16 cellular contexts compared by ENCODE assay signal in genomic region chr2:169513926-169514325, GRCh38. TPM values are rescaled to one million over a fixed set of nuclear protein-coding genes. Genes with fewer than 3 reads are reported as not detected.
DNase-seq lines count a peak whose midpoint lies in the region; ATAC-seq, FAIRE-seq and TF ChIP-seq lines count a peak whose summit lies in the region.
"Had no signal": no experiment of that assay in that cellular context is flagged by ENCODE, and none has a peak within 500 bp of the region (broad histone marks: within the 10 kb centered on the region; RNA-seq: fewer than 3 reads in every experiment).

No MANE protein-coding gene starts in this region.

- H3K27me3 ChIP-seq in IMR-90 (ENCODE audit: control insufficient read depth, insufficient read depth, low read length) (no peaks in the 10 kb centered on the region), K562 (ENCODE audit: control insufficient read depth in 2 of 2, insufficient read depth in 2 of 2, low read length in 2 of 2) (no peaks in the 10 kb centered on the region), psoas muscle (ENCODE audit: insufficient read depth in 3 of 3, low read length in 2 of 3) (no peaks in the 10 kb centered on the region), stomach (no peaks in the 10 kb centered on the region)

- H3K9me1 ChIP-seq in IMR-90 (ENCODE audit: insufficient read depth, low read length) (peaks cover 5% of the 10 kb centered on the region; the same call in 1 of the 2 replicates), K562 (ENCODE audit: control insufficient read depth, insufficient read depth, low read length) (no peaks in the 10 kb centered on the region)

- in situ Hi-C loops in IMR-90 (cut with MboI; ENCODE audit: low sequenced_read_pairs) (no loop called here), K562 (cut with MboI) (no loop called here)

- BruUV-seq in IMR-90 (replicated peaks; lab: Mats Ljungman, UMichigan): no TSS peak
- no TSS peak for BruUV-seq in K562 (replicated peaks; lab: Mats Ljungman, UMichigan)

- no peak overlapping the region for H2BK120ac ChIP-seq in IMR-90 (ENCODE audit: low read depth, low read length)

- no peaks in the 10 kb centered on the region for H3K79me1 ChIP-seq in IMR-90 (ENCODE audit: low read depth in 1 of 2, low read length in 2 of 2)

- H3K27ac ChIP-seq in IMR-90 (ENCODE audit: insufficient read depth, low read length) (no peak overlapping the region), K562 (ENCODE audit: extremely low read depth, low read depth, low read length) (no peak overlapping the region), psoas muscle (peak overlapping the region; percentile 87), stomach (no peak overlapping the region)
- H3K27ac ChIP-seq: HL-60, PC-9 had no signal

- TF ChIP-seq POLR2A in IMR-90 (IDR thresholded peaks at IDR 0.05; ENCODE audit: low read depth, low read length) (no peak), K562 (conservative IDR thresholded peaks at IDR 0.05) (no peak), stomach (IDR thresholded peaks at IDR 0.05) (no peak)

- H3K56ac ChIP-seq in IMR-90 (ENCODE audit: extremely low read depth, insufficient read depth, low read length): no peak overlapping the region

- H2BK20ac ChIP-seq in IMR-90 (ENCODE audit: low read depth, low read length): no peak overlapping the region

- FAIRE-seq in K562 (lab: Jason Lieb, UNC): no peak

- H2BK15ac ChIP-seq in IMR-90 (ENCODE audit: low read depth, low read length): 0 out of 3 replicates have a peak overlapping the region, but pooled peaks have one; percentile 22

- H4K20me1 ChIP-seq in IMR-90 (ENCODE audit: insufficient read depth, low read length) (no peaks in the 10 kb centered on the region), K562 (replicated peaks; ENCODE audit: control insufficient read depth, insufficient read depth, low read length) (no peaks in the 10 kb centered on the region)

- no peak overlapping the region for H3K4me3 ChIP-seq in IMR-90 (ENCODE audit: insufficient read depth, low read depth, low read length)
- H3K4me3 ChIP-seq in K562: no peak overlapping the region
- peak overlapping the region; percentile 78 for H3K4me3 ChIP-seq in psoas muscle
- H3K4me3 ChIP-seq in stomach: no peak overlapping the region
- H3K4me3 ChIP-seq: GM23338, PC-9 had no signal

- no peak overlapping the region for H2AK5ac ChIP-seq in IMR-90 (ENCODE audit: low read depth, low read length)

- H2AK9ac ChIP-seq in IMR-90 (replicated peaks; ENCODE audit: low read depth, low read length, poor library complexity): no peak overlapping the region

- H4K91ac ChIP-seq in IMR-90 (ENCODE audit: insufficient read depth, low read depth, low read length): no peak overlapping the region

- no peak overlapping the region for H3K4ac ChIP-seq in IMR-90 (ENCODE audit: low read depth, low read length)

- no peak overlapping the region for H3K23ac ChIP-seq in IMR-90 (ENCODE audit: low read depth, low read length)

- H4K5ac ChIP-seq in IMR-90 (ENCODE audit: low read depth, low read length): no peak overlapping the region

- no peak for TF ChIP-seq EP300 in K562 (IDR thresholded peaks at IDR 0.05; ENCODE audit: low read length)
- TF ChIP-seq EP300 in stomach (IDR thresholded peaks at IDR 0.05): no peak

- H2BK5ac ChIP-seq in IMR-90 (ENCODE audit: low read depth, low read length, poor library complexity, severe bottlenecking): no peak overlapping the region

- POLR2A ChIA-PET in IMR-90 (lab: Charles Lee; ENCODE audit: unreplicated experiment): no interaction called here
- POLR2A ChIA-PET in K562 (lab: Yijun Ruan, JAX): no interaction called here

- H3K36me3 ChIP-seq in IMR-90 (ENCODE audit: control insufficient read depth, insufficient read depth, low read length) (no peaks in the 10 kb centered on the region), K562 (ENCODE audit: control insufficient read depth, insufficient read depth, low read length) (no peaks in the 10 kb centered on the region), psoas muscle (ENCODE audit: insufficient read depth in 1 of 2, low read depth in 1 of 2) (peaks cover 0 to 43% of the 10 kb centered on the region in 2 donors), stomach (no peaks in the 10 kb centered on the region)

- no peaks in the 10 kb centered on the region for H3K79me2 ChIP-seq in K562 (ENCODE audit: control insufficient read depth, insufficient read depth, low read length)

- TF ChIP-seq RAD21 in IMR-90 (IDR thresholded peaks at IDR 0.05; ENCODE audit: low read length): no peak
- no peak for TF ChIP-seq RAD21 in K562 (CRISPR knock-in tag; conservative IDR thresholded peaks at IDR 0.05 in 1 of 2, IDR thresholded peaks at IDR 0.05 in 1 of 2)

- intact Hi-C loops in IMR-90 (cut with micrococcal nuclease): no loop called here
- intact Hi-C loops in K562 (cut with micrococcal nuclease): no loop called here
- intact Hi-C loops in left ventricle myocardium superior (cut with micrococcal nuclease): no loop called here
- intact Hi-C loops in psoas muscle (cut with DNase I): no loop called here
- intact Hi-C loops in stomach (cut with DNase I; ENCODE audit: low total_unique reads): no loop called here

- CTCF ChIA-PET in IMR-90 (lab: Yijun Ruan, JAX): no interaction called here
- CTCF ChIA-PET in K562 (lab: Yijun Ruan, JAX; ENCODE audit: low intra/inter-chr PET ratio): no interaction called here

- H4K8ac ChIP-seq in IMR-90 (ENCODE audit: low read depth in 2 of 2, low read length in 2 of 2): no peak overlapping the region

- H3K4me2 ChIP-seq in IMR-90 (ENCODE audit: low read depth, low read length) (no peak overlapping the region), K562 (ENCODE audit: insufficient read depth, low read length) (no peak overlapping the region)
- H3K4me2 ChIP-seq: GM23338, PC-9 had no signal

- H3K9ac ChIP-seq in IMR-90 (ENCODE audit: low read depth, low read length): no peak overlapping the region
- H3K9ac ChIP-seq in K562 (ENCODE audit: insufficient read depth in 1 of 2, low read depth in 2 of 2, low read length in 2 of 2): no peak overlapping the region

- H3K18ac ChIP-seq in IMR-90 (ENCODE audit: low read depth, low read length): no peak overlapping the region

- WGBS in IMR-90 (ENCODE audit: extremely low coverage in 2 of 2, insufficient read length in 1 of 2), 2 experiments: no CpG with 5 or more reads among the region's 3 CpGs
- WGBS in K562 (ENCODE audit: insufficient coverage, low coverage, missing lambda C conversion rate): 24% methylated on average over 3 of the region's 3 CpGs
- 14 to 19% (median 15%) methylated on average over 3 of the region's 3 CpGs for WGBS in psoas muscle, 3 donors
- 70 to 85% (median 79%) methylated on average over 3 of the region's 3 CpGs for WGBS in stomach, 5 donors

- H3K14ac ChIP-seq in IMR-90 (replicated peaks; ENCODE audit: low read depth, low read length): no peak overlapping the region

- dilution Hi-C loops in IMR-90 (cut with HindIII; ENCODE audit: low sequenced_read_pairs, unreplicated experiment): no loop called here

- H3K9me3 ChIP-seq in IMR-90 (ENCODE audit: control insufficient read depth, insufficient read depth, low read length): no peaks in the 10 kb centered on the region
- H3K9me3 ChIP-seq in K562 (replicated peaks; ENCODE audit: control insufficient read depth, insufficient read depth, low read depth, low read length): no peaks in the 10 kb centered on the region
- H3K9me3 ChIP-seq in psoas muscle: no peaks in the 10 kb centered on the region
- no peaks in the 10 kb centered on the region for H3K9me3 ChIP-seq in stomach

- ATAC-seq in IMR-90 (ENCODE audit: low read depth) (no peak), K562 (peak; percentile 22; the same call in 1 of the 3 replicates), left ventricle myocardium superior (peak; percentile 61), psoas muscle (peak; percentile 67 to 77 (median 75)), HG03469 (IDR thresholded peaks at IDR 0.05; ENCODE audit: unreplicated experiment) (no peak)
- ATAC-seq: GM23338 had no signal

- no peak for TF ChIP-seq CTCF in IMR-90 (conservative IDR thresholded peaks at IDR 0.05; ENCODE audit: low read depth, low read length)
- TF ChIP-seq CTCF in K562 (IDR thresholded peaks at IDR 0.05 in 2 of 3, conservative IDR thresholded peaks at IDR 0.05 in 1 of 3; ENCODE audit: insufficient read depth in 2 of 3, low read depth in 1 of 3, low read length in 3 of 3): no peak
- no peak for TF ChIP-seq CTCF in psoas muscle (IDR thresholded peaks at IDR 0.05)
- TF ChIP-seq CTCF in stomach (IDR thresholded peaks at IDR 0.05): no peak

- no peak overlapping the region for H2AFZ ChIP-seq in IMR-90 (replicated peaks; ENCODE audit: low read length, poor library complexity)
- no peak overlapping the region for H2AFZ ChIP-seq in K562 (ENCODE audit: low read depth, low read length)
- H2AFZ ChIP-seq: GM23338, PC-9 had no signal

- H3K4me1 ChIP-seq in IMR-90 (ENCODE audit: control insufficient read depth, insufficient read depth, low read length) (peaks cover 2% of the 10 kb centered on the region; the same call in 1 of the 2 replicates), K562 (replicated peaks in 1 of 2; ENCODE audit: control insufficient read depth in 2 of 2, insufficient read depth in 2 of 2, low read length in 2 of 2) (peaks cover 0 to 7% of the 10 kb centered on the region in 2 experiments; a peak in 2 of 5 replicates), psoas muscle (peaks cover 18% of the 10 kb centered on the region), stomach (peaks cover 0 to 29% (median 0%) of the 10 kb centered on the region in 4 donors)

- DNase-seq in IMR-90 (no peak), K562 (ENCODE audit: extremely low read depth in 1 of 4, low spot score in 3 of 4) (peak in 2 of 4 experiments; percentile 15 to 30), left ventricle myocardium superior (no peak), psoas muscle (peak; percentile 60 to 86), stomach (no peak), amniotic stem cell (lab: John Stamatoyannopoulos, UW) (no peak), cerebellar nuclear complex (lab: John Stamatoyannopoulos, UW) (no peak)
- DNase-seq: CD8-positive, alpha-beta memory T cell; Kasumi-1; NCI-H1417; NCI-H2081; NCI-H524 treated with DMSO at 0.1 percent for 48 hours; PC-9 had no signal

RNA-seq across cellular contexts. Expression of gene KLHL41, which starts 4.4 kb away (rescaled TPM):
- total RNA-seq in IMR-90 (2012; rRNA removed) (0.18 and 0.28 TPM in 2 replicates), K562 (2014; rRNA removed) (0.05 TPM in 1 of 2 replicates, not detected in the other), K562 (2014; rRNA removed; fragmentation: Illumina TruSeq; extraction: Trizol) (0.06 and 0.11 TPM in 2 replicates), K562 (2015; rRNA removed; fragmentation: Illumina TruSeq; extraction: Trizol) (0.19 and 0.22 TPM in 2 replicates), K562 (2021) (0.09 TPM in 1 of 2 replicates, not detected in the other), left ventricle myocardium superior (168 TPM), psoas muscle (1,000 to 10,000 TPM; 3,179 to 3,578 (median 3,364) TPM), stomach (1 to 10 TPM in 1 of 5 donors, not detected in 4; 1.7 TPM)
- polyA plus RNA-seq in IMR-90 (2012; rRNA removed) (0.10 TPM in 2 replicates), K562 (2011; rRNA removed) (0.08 and 0.15 TPM in 2 replicates), K562 (2014; fragmentation: Illumina TruSeq; extraction: Trizol) (0.09 and 0.14 TPM in 2 replicates), K562 (2014; fragmentation: Nextera tagmentation; extraction: Ambion mirVana) (under 1 TPM; 0.08 to 0.13 TPM), K562 (2014; rRNA removed) (0.03 and 1.5 TPM in 2 replicates), psoas muscle (1,000 to 10,000 TPM in 2 of 3 donors, 100 to 1,000 TPM in 1; 639 to 3,023 (median 2,979) TPM), stomach (1 to 10 TPM in 2 of 3 donors, under 1 TPM in 1; 0.37 to 3.7 (median 1.3) TPM)
- polyA plus RNA-seq in IMR-90 (2012; cell fraction: cytosol; rRNA removed): 0.01 TPM in 2 replicates
- polyA plus RNA-seq in IMR-90 (2012; cell fraction: nucleus; rRNA removed; ENCODE audit: low replicate concordance): 0.07 and 0.19 TPM in 2 replicates
- 0.46 and 0.63 TPM in 2 replicates for total RNA-seq in K562 (2011; cell fraction: chromatin; rRNA removed; ENCODE audit: low replicate concordance)
- 0.17 and 0.79 TPM in 2 replicates for total RNA-seq in K562 (2011; cell fraction: nucleolus; rRNA removed)
- total RNA-seq in K562 (2011; cell fraction: nucleoplasm; rRNA removed): 0.29 TPM in 1 of 2 replicates, not detected in the other
- polyA plus RNA-seq in K562 (2011; cell fraction: cytosol; rRNA removed): 0.04 TPM in 1 of 2 replicates, not detected in the other
- polyA plus RNA-seq in K562 (2011; cell fraction: nucleus; rRNA removed): 0.14 and 0.22 TPM in 2 replicates
- 0.08 and 0.16 TPM in 2 replicates for polyA plus RNA-seq in K562 (2012)
- 0.14 and 0.63 TPM in 2 replicates for polyA minus RNA-seq in K562 (2011; rRNA and poly(A)+ RNA removed)
- polyA minus RNA-seq in K562 (2011; cell fraction: cytosol; rRNA and poly(A)+ RNA removed): not detected in 2 replicates
- 0.13 and 0.56 TPM in 2 replicates for polyA minus RNA-seq in K562 (2011; cell fraction: nucleus; rRNA and poly(A)+ RNA removed)
- total RNA-seq: GM23338, PC-9 had no signal
- polyA plus RNA-seq: CD8-positive, alpha-beta memory T cell; GM23338 had no signal

RNA-seq across cellular contexts. Expression of gene BBS5, which starts 34.6 kb away (rescaled TPM):
- total RNA-seq in IMR-90 (2012; rRNA removed): 1.4 and 1.9 TPM in 2 replicates
- 4.1 and 4.4 TPM in 2 replicates for polyA plus RNA-seq in IMR-90 (2012; rRNA removed)
- 5.0 and 5.7 TPM in 2 replicates for polyA plus RNA-seq in IMR-90 (2012; cell fraction: cytosol; rRNA removed)
- polyA plus RNA-seq in IMR-90 (2012; cell fraction: nucleus; rRNA removed; ENCODE audit: low replicate concordance): 11.6 and 17.6 TPM in 2 replicates
- 7.5 and 18.1 TPM in 2 replicates for total RNA-seq in K562 (2011; cell fraction: chromatin; rRNA removed; ENCODE audit: low replicate concordance)
- total RNA-seq in K562 (2011; cell fraction: nucleolus; rRNA removed): 2.2 and 4.5 TPM in 2 replicates
- 6.4 and 10.1 TPM in 2 replicates for total RNA-seq in K562 (2011; cell fraction: nucleoplasm; rRNA removed)
- total RNA-seq in K562 (2014; rRNA removed): 4.3 and 5.2 TPM in 2 replicates
- 4.7 and 4.8 TPM in 2 replicates for total RNA-seq in K562 (2014; rRNA removed; fragmentation: Illumina TruSeq; extraction: Trizol)
- total RNA-seq in K562 (2015; rRNA removed; fragmentation: Illumina TruSeq; extraction: Trizol): 4.5 and 5.3 TPM in 2 replicates
- 5.0 and 6.5 TPM in 2 replicates for total RNA-seq in K562 (2021)
- 2.3 and 3.7 TPM in 2 replicates for polyA plus RNA-seq in K562 (2011; rRNA removed)
- polyA plus RNA-seq in K562 (2011; cell fraction: cytosol; rRNA removed): 2.1 and 5.2 TPM in 2 replicates
- 2.7 and 4.4 TPM in 2 replicates for polyA plus RNA-seq in K562 (2011; cell fraction: nucleus; rRNA removed)
- polyA plus RNA-seq in K562 (2012): 2.7 and 4.2 TPM in 2 replicates
- 3.4 and 5.5 TPM in 2 replicates for polyA plus RNA-seq in K562 (2014; fragmentation: Illumina TruSeq; extraction: Trizol)
- 1 to 10 TPM in 1 of 2 experiments, under 1 TPM in 1; 0.48 to 1.4 TPM for polyA plus RNA-seq in K562 (2014; fragmentation: Nextera tagmentation; extraction: Ambion mirVana)
- 6.9 and 7.1 TPM in 2 replicates for polyA plus RNA-seq in K562 (2014; rRNA removed)
- 3.5 and 3.7 TPM in 2 replicates for polyA minus RNA-seq in K562 (2011; rRNA and poly(A)+ RNA removed)
- polyA minus RNA-seq in K562 (2011; cell fraction: cytosol; rRNA and poly(A)+ RNA removed): 1.1 and 2.5 TPM in 2 replicates
- 3.8 and 6.9 TPM in 2 replicates for polyA minus RNA-seq in K562 (2011; cell fraction: nucleus; rRNA and poly(A)+ RNA removed)
- 7.5 TPM for total RNA-seq in left ventricle myocardium superior
- 10 to 100 TPM in 1 of 4 donors, 1 to 10 TPM in 3; 8.1 to 12.3 (median 9.2) TPM for total RNA-seq in psoas muscle
- 10 to 100 TPM in 1 of 3 donors, 1 to 10 TPM in 2; 3.7 to 12.2 (median 5.1) TPM for polyA plus RNA-seq in psoas muscle
- 10 to 100 TPM in 2 of 5 donors, 1 to 10 TPM in 2, under 1 TPM in 1; 0.58 to 14.0 (median 5.8) TPM for total RNA-seq in stomach
- polyA plus RNA-seq in stomach: 1 to 10 TPM; 2.1 to 4.5 (median 2.7) TPM

RNA-seq across cellular contexts. Expression of gene FASTKD1, which starts 59.7 kb away (rescaled TPM):
- total RNA-seq in IMR-90 (2012; rRNA removed) (11.5 and 16.9 TPM in 2 replicates), K562 (2014; rRNA removed) (54.2 and 63.5 TPM in 2 replicates), K562 (2014; rRNA removed; fragmentation: Illumina TruSeq; extraction: Trizol) (134 and 152 TPM in 2 replicates), K562 (2015; rRNA removed; fragmentation: Illumina TruSeq; extraction: Trizol) (111 and 119 TPM in 2 replicates), K562 (2021) (90.0 and 114 TPM in 2 replicates), left ventricle myocardium superior (111 TPM), psoas muscle (10 to 100 TPM; 12.9 to 35.2 (median 22.5) TPM), stomach (10 to 100 TPM in 4 of 5 donors, 1 to 10 TPM in 1; 6.4 to 32.3 (median 23.5) TPM)
- polyA plus RNA-seq in IMR-90 (2012; rRNA removed) (8.2 and 11.4 TPM in 2 replicates), K562 (2011; rRNA removed) (93.3 and 125 TPM in 2 replicates), K562 (2014; fragmentation: Illumina TruSeq; extraction: Trizol) (83.6 and 89.9 TPM in 2 replicates), K562 (2014; fragmentation: Nextera tagmentation; extraction: Ambion mirVana) (100 to 1,000 TPM; 121 to 132 TPM), K562 (2014; rRNA removed) (117 and 129 TPM in 2 replicates), psoas muscle (10 to 100 TPM; 16.2 to 53.1 (median 40.3) TPM), stomach (10 to 100 TPM in 2 of 3 donors, 1 to 10 TPM in 1; 4.0 to 37.2 (median 18.9) TPM)
- polyA plus RNA-seq in IMR-90 (2012; cell fraction: cytosol; rRNA removed): 0.73 and 0.97 TPM in 2 replicates
- 3.0 and 27.0 TPM in 2 replicates for polyA plus RNA-seq in IMR-90 (2012; cell fraction: nucleus; rRNA removed; ENCODE audit: low replicate concordance)
- total RNA-seq in K562 (2011; cell fraction: chromatin; rRNA removed; ENCODE audit: low replicate concordance): 126 and 375 TPM in 2 replicates
- 63.7 and 91.6 TPM in 2 replicates for total RNA-seq in K562 (2011; cell fraction: nucleolus; rRNA removed)
- 176 and 221 TPM in 2 replicates for total RNA-seq in K562 (2011; cell fraction: nucleoplasm; rRNA removed)
- 12.6 and 32.4 TPM in 2 replicates for polyA plus RNA-seq in K562 (2011; cell fraction: cytosol; rRNA removed)
- 70.2 and 104 TPM in 2 replicates for polyA plus RNA-seq in K562 (2011; cell fraction: nucleus; rRNA removed)
- 72.3 and 82.3 TPM in 2 replicates for polyA plus RNA-seq in K562 (2012)
- polyA minus RNA-seq in K562 (2011; rRNA and poly(A)+ RNA removed): 92.1 and 99.5 TPM in 2 replicates
- polyA minus RNA-seq in K562 (2011; cell fraction: cytosol; rRNA and poly(A)+ RNA removed): 26.0 and 34.5 TPM in 2 replicates
- 66.9 and 106 TPM in 2 replicates for polyA minus RNA-seq in K562 (2011; cell fraction: nucleus; rRNA and poly(A)+ RNA removed)

Comparison
In these comparisons a context has a peak if more than half of its experiments do, and no peak if none do; other contexts are left out.
1. ATAC-seq: peak in K562 (single experiment), left ventricle myocardium superior (single experiment) and psoas muscle (4 of 4); none in IMR-90 (single experiment) and HG03469 (single experiment).
2. DNase-seq: peak in psoas muscle (2 of 2); none in IMR-90 (single experiment), left ventricle myocardium superior (single experiment), stomach (single experiment), amniotic stem cell (single experiment) and cerebellar nuclear complex (0 of 2).
3. RNA of gene KLHL41, which starts 4.4 kb away (total RNA-seq): 3,179 to 3,578 TPM in psoas muscle and 168 TPM in left ventricle myocardium superior (single experiment); 0.18 to 0.28 TPM in IMR-90, 0.05 to 0.79 TPM in K562 and 1.7 TPM in stomach; every median in the first group is over 10 times any median in the second.